Comparison of ENCODE assay signal across 17 cellular contexts in genomic region chrY:10092342-10092741, GRCh38.
DNase-seq lines count a peak whose midpoint lies in the region; ATAC-seq, FAIRE-seq and TF ChIP-seq lines count a peak whose summit lies in the region.
"Had no signal": no experiment of that assay in that cellular context is flagged by ENCODE, and none has a peak within 500 bp of the region (broad histone marks: within the 10 kb centered on the region; RNA-seq: fewer than 3 reads in every experiment).

No MANE protein-coding gene starts in this region.

- DNase-seq in SK-N-SH (peak; percentile 0), RWPE2 (ENCODE audit: low spot score) (peak; percentile 64), kidney (peak; percentile 63), sigmoid colon (peak; percentile 55), GM19239 (ENCODE audit: insufficient read length, low spot score) (no peak)
- DNase-seq in activated CD8-positive, alpha-beta T cell treated with anti-CD3 and anti-CD28 coated beads for 36 hours, result no peak
- DNase-seq: 8988T; AML-193; Caco-2; CD8-positive, alpha-beta memory T cell; DMS53; GF-D8; GM23248 had no signal

- intact Hi-C loops in kidney (cut with DNase I), result no loop called here
- intact Hi-C loops in sigmoid colon (cut with DNase I), result no loop called here
- intact Hi-C loops in activated CD8-positive, alpha-beta T cell treated with anti-CD3 and anti-CD28 coated beads for 36 hours (cut with micrococcal nuclease), result no loop called here

- no peak for TF ChIP-seq RAD21 in SK-N-SH (IDR thresholded peaks at IDR 0.05; ENCODE audit: low read length)

- no peak overlapping the region for H3K4me2 ChIP-seq in SK-N-SH
- H3K4me2 ChIP-seq: BLaER1 had no signal

- no peaks in the 10 kb centered on the region for H3K9me2 ChIP-seq in SK-N-SH

- no peak overlapping the region for H2AFZ ChIP-seq in SK-N-SH (ENCODE audit: low read depth)
- H2AFZ ChIP-seq: GM23248 had no signal

- H3K4me3 Mint-ChIP-seq in activated CD8-positive, alpha-beta T cell treated with anti-CD3 and anti-CD28 coated beads for 36 hours, result no peak overlapping the region
- H3K4me3 Mint-ChIP-seq: CD8-positive, alpha-beta memory T cell had no signal

- H3K4me1 Mint-ChIP-seq in activated CD8-positive, alpha-beta T cell treated with anti-CD3 and anti-CD28 coated beads for 36 hours (ENCODE audit: low read depth), result no peaks in the 10 kb centered on the region
- H3K4me1 Mint-ChIP-seq: CD8-positive, alpha-beta memory T cell had no signal

- H3K27me3 ChIP-seq in SK-N-SH (ENCODE audit: insufficient read depth) (no peaks in the 10 kb centered on the region), RWPE2 (ENCODE audit: insufficient read depth, poor library complexity, severe bottlenecking) (peaks cover 19% of the 10 kb centered on the region), sigmoid colon (no peaks in the 10 kb centered on the region)
- H3K27me3 ChIP-seq: BLaER1 had no signal

- H3K9me3 Mint-ChIP-seq in activated CD8-positive, alpha-beta T cell treated with anti-CD3 and anti-CD28 coated beads for 36 hours, result peaks cover 6% of the 10 kb centered on the region

- H3K27ac Mint-ChIP-seq in activated CD8-positive, alpha-beta T cell treated with anti-CD3 and anti-CD28 coated beads for 36 hours, result no peak overlapping the region
- H3K27ac Mint-ChIP-seq: CD8-positive, alpha-beta memory T cell had no signal

- H3K36me3 ChIP-seq in SK-N-SH (replicated peaks in 1 of 2; ENCODE audit: control insufficient read depth in 1 of 2, insufficient read depth in 2 of 2, low read length in 1 of 2), result no peaks in the 10 kb centered on the region
- no peaks in the 10 kb centered on the region for H3K36me3 ChIP-seq in RWPE2 (ENCODE audit: low read depth)
- no peaks in the 10 kb centered on the region for H3K36me3 ChIP-seq in kidney (ENCODE audit: control insufficient read depth in 1 of 2, insufficient read depth in 2 of 2, low read length in 2 of 2)
- H3K36me3 ChIP-seq in sigmoid colon, result no peaks in the 10 kb centered on the region
- H3K36me3 ChIP-seq: BLaER1 had no signal

- no peak overlapping the region for H3K27ac ChIP-seq in SK-N-SH (ENCODE audit: low read depth in 2 of 2, low read length in 1 of 2)
- H3K27ac ChIP-seq in RWPE2 (ENCODE audit: poor library complexity, severe bottlenecking), result no peak overlapping the region
- H3K27ac ChIP-seq in kidney (ENCODE audit: low read depth in 2 of 2, low read length in 2 of 2), result no peak overlapping the region
- no peak overlapping the region for H3K27ac ChIP-seq in sigmoid colon
- H3K27ac ChIP-seq: BLaER1, GM23248 had no signal

- CTCF ChIA-PET in SK-N-SH (lab: Yijun Ruan, JAX), result no interaction called here
- CTCF ChIA-PET in activated CD8-positive, alpha-beta T cell treated with anti-CD3 and anti-CD28 coated beads for 36 hours (lab: Charles Lee), result no interaction called here

- H3K36me3 Mint-ChIP-seq in activated CD8-positive, alpha-beta T cell treated with anti-CD3 and anti-CD28 coated beads for 36 hours (ENCODE audit: low read depth), result no peaks in the 10 kb centered on the region
- H3K36me3 Mint-ChIP-seq: CD8-positive, alpha-beta memory T cell had no signal

- H3K9ac ChIP-seq in SK-N-SH, result no peak overlapping the region
- no peak overlapping the region for H3K9ac ChIP-seq in kidney (ENCODE audit: low read length in 2 of 2)
- H3K9ac ChIP-seq: BLaER1, GM23248 had no signal

- H3K9me3 ChIP-seq in SK-N-SH (no peaks in the 10 kb centered on the region), RWPE2 (ENCODE audit: severe bottlenecking) (no peaks in the 10 kb centered on the region), kidney (ENCODE audit: control insufficient read depth in 1 of 2, low read length in 2 of 2) (no peaks in the 10 kb centered on the region), sigmoid colon (no peaks in the 10 kb centered on the region)
- H3K9me3 ChIP-seq: BLaER1, Caco-2 had no signal

- TF ChIP-seq CTCF in SK-N-SH (IDR thresholded peaks at IDR 0.05) (no peak), RWPE2 (IDR thresholded peaks at IDR 0.05; ENCODE audit: poor library complexity, severe bottlenecking) (no peak), kidney (IDR thresholded peaks at IDR 0.05; ENCODE audit: borderline replicate concordance, extremely low read depth, insufficient read depth) (no peak), sigmoid colon (IDR thresholded peaks at IDR 0.05) (no peak)
- no peak for TF ChIP-seq CTCF in activated CD8-positive, alpha-beta T cell treated with anti-CD3 and anti-CD28 coated beads for 36 hours (IDR thresholded peaks at IDR 0.05)

- TF ChIP-seq EP300 in SK-N-SH (IDR thresholded peaks at IDR 0.05; ENCODE audit: borderline replicate concordance in 1 of 2, low read depth in 1 of 2, low read length in 1 of 2) (no peak), sigmoid colon (IDR thresholded peaks at IDR 0.05) (no peak)

- H3K79me2 ChIP-seq in SK-N-SH (ENCODE audit: insufficient read depth), result no peaks in the 10 kb centered on the region

- H3K27me3 Mint-ChIP-seq in activated CD8-positive, alpha-beta T cell treated with anti-CD3 and anti-CD28 coated beads for 36 hours, result no peaks in the 10 kb centered on the region
- H3K27me3 Mint-ChIP-seq: CD8-positive, alpha-beta memory T cell had no signal

- ATAC-seq in SK-N-SH treated with all-trans-retinoic acid at 6 μM for 48 hours, result no peak
- ATAC-seq in RWPE2 (ENCODE audit: low read depth), result no peak
- no peak for ATAC-seq in GM21447 (IDR thresholded peaks at IDR 0.05; ENCODE audit: unreplicated experiment)
- ATAC-seq in activated CD8-positive, alpha-beta T cell treated with anti-CD3 and anti-CD28 coated beads for 36 hours, result no peak

- FAIRE-seq in kidney (lab: Jason Lieb, UNC) (no peak), GM19239 (lab: Jason Lieb, UNC) (no peak)
- FAIRE-seq: H54 had no signal

- no peak overlapping the region for H3K4me3 ChIP-seq in SK-N-SH (ENCODE audit: low read depth in 2 of 2, low read length in 1 of 2)
- H3K4me3 ChIP-seq in RWPE2 (ENCODE audit: severe bottlenecking), result no peak overlapping the region
- no peak overlapping the region for H3K4me3 ChIP-seq in kidney (ENCODE audit: low read length in 2 of 2)
- H3K4me3 ChIP-seq in sigmoid colon, result no peak overlapping the region
- H3K4me3 ChIP-seq: BLaER1, GM23248 had no signal

- no peak for TF ChIP-seq POLR2A in sigmoid colon (IDR thresholded peaks at IDR 0.05)

- POLR2A ChIA-PET in SK-N-SH (lab: Yijun Ruan, JAX), result no interaction called here
- POLR2A ChIA-PET in activated CD8-positive, alpha-beta T cell treated with anti-CD3 and anti-CD28 coated beads for 36 hours (lab: Charles Lee), result no interaction called here

- H3F3A ChIP-seq in SK-N-SH (replicated peaks; ENCODE audit: insufficient read depth), result no peaks in the 10 kb centered on the region

- no peaks in the 10 kb centered on the region for H3K4me1 ChIP-seq in SK-N-SH (ENCODE audit: control insufficient read depth in 1 of 2, insufficient read depth in 2 of 2, low read depth in 1 of 2, low read length in 1 of 2)
- H3K4me1 ChIP-seq in RWPE2 (ENCODE audit: insufficient read depth, poor library complexity, severe bottlenecking), result no peaks in the 10 kb centered on the region
- no peaks in the 10 kb centered on the region for H3K4me1 ChIP-seq in kidney (ENCODE audit: control insufficient read depth in 1 of 2, insufficient read depth in 1 of 2, low read depth in 1 of 2, low read length in 2 of 2)
- H3K4me1 ChIP-seq in sigmoid colon, result no peaks in the 10 kb centered on the region
- H3K4me1 ChIP-seq: BLaER1, Caco-2 had no signal

- no CpG with 5 or more reads among the region's 27 CpGs for WGBS in SK-N-SH (ENCODE audit: low lambda C conversion rate)
- WGBS in sigmoid colon, 2 donors, result 67 to 81% methylated on average over 27 of the region's 27 CpGs

- no peaks in the 10 kb centered on the region for H4K20me1 ChIP-seq in SK-N-SH (ENCODE audit: insufficient read depth)
- H4K20me1 ChIP-seq: BLaER1 had no signal

TF ChIP-seq in SK-N-SH, 30 proteins besides CTCF, POLR2A, EP300 and RAD21 (continues in another document):
- no peak for TF ChIP-seq RFX5 (IDR thresholded peaks at IDR 0.05; ENCODE audit: low read length)
- TF ChIP-seq MXI1 (IDR thresholded peaks at IDR 0.05; ENCODE audit: low read depth, low read length), result no peak
- TF ChIP-seq RCOR1 (IDR thresholded peaks at IDR 0.05; ENCODE audit: low read length), result no peak
- no peak for TF ChIP-seq SMC3 (IDR thresholded peaks at IDR 0.05; ENCODE audit: low read depth, low read length)
- no peak for TF ChIP-seq TCF12 (IDR thresholded peaks at IDR 0.05)
- TF ChIP-seq TAF1 (IDR thresholded peaks at IDR 0.05; ENCODE audit: borderline replicate concordance, low read depth, low read length), result no peak
- no peak for TF ChIP-seq GABPA (IDR thresholded peaks at IDR 0.05; ENCODE audit: low read depth)
- no peak for TF ChIP-seq USF2 (IDR thresholded peaks at IDR 0.05; ENCODE audit: borderline replicate concordance, low read depth, low read length)

TF ChIP-seq in SK-N-SH treated with all-trans-retinoic acid at 6 μM for 48 hours, 23 proteins besides CTCF, POLR2A, EP300 and RAD21:
- TF ChIP-seq ZFP30 (CRISPR knock-in tag; IDR thresholded peaks at IDR 0.05), result no peak
- no peak for TF ChIP-seq PATZ1 (CRISPR knock-in tag; IDR thresholded peaks at IDR 0.05; ENCODE audit: borderline replicate concordance)

Comparison
In these comparisons a context has a peak if more than half of its experiments do, and no peak if none do; other contexts are left out.
1. DNase-seq: peak in SK-N-SH (single experiment), RWPE2 (single experiment), kidney (single experiment) and sigmoid colon (single experiment); none in GM19239 (single experiment) and activated CD8-positive, alpha-beta T cell treated with anti-CD3 and anti-CD28 coated beads for 36 hours (single experiment).